Comparison of ENCODE assay signal across 14 cellular contexts in the genomic region with DNA sequence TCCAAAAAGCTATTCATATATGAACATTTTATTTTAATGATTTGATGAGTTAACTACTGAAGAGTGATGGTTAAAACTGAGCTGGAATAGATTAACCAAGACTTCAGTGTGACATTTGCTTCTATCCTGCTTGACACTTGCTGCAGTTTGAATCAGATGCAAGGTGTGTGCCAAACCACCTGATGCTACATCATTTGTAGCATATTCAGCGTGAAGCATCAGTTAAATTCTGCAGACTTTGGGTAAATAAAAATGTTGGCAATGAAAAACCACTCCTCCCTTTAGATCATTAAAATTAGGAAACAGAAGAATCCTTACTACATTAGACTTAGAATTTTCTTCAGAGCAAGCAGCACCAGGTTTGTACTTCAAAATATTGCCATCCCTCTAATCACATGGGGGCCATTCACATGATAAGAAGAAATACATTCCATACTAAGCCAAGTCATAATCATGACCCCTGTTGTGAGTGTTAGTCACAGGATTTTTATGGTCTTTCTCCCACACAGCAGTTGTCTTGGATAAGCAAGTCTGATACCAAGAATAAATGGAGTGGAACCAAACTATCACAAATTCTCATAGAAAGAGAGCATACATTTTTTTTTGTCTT.
DNase-seq lines count a peak whose midpoint lies in the region; ATAC-seq, FAIRE-seq and TF ChIP-seq lines count a peak whose summit lies in the region.
"Had no signal": no experiment of that assay in that cellular context is flagged by ENCODE, and none has a peak within 500 bp of the region (broad histone marks: within the 10 kb centered on the region; RNA-seq: fewer than 3 reads in every experiment).

No MANE protein-coding gene starts in this region.

- H3K27me3 ChIP-seq in K562 (ENCODE audit: control insufficient read depth in 2 of 2, insufficient read depth in 2 of 2, low read length in 2 of 2) = no peaks in the 10 kb centered on the region
- no peaks in the 10 kb centered on the region for H3K27me3 ChIP-seq in stomach
- H3K27me3 ChIP-seq: colonic mucosa, testis had no signal

- WGBS in K562 (ENCODE audit: insufficient coverage, low coverage, missing lambda C conversion rate) = 75% methylated on average over 1 of the region's 1 CpG
- WGBS in stomach, 5 donors = 92 to 96% (median 93%) methylated on average over 1 of the region's 1 CpG

- no peak overlapping the region for H3K9ac ChIP-seq in K562 (ENCODE audit: insufficient read depth in 1 of 2, low read depth in 2 of 2, low read length in 2 of 2)

- no peak for TF ChIP-seq POLR2A in K562 (conservative IDR thresholded peaks at IDR 0.05)
- no peak for TF ChIP-seq POLR2A in stomach (IDR thresholded peaks at IDR 0.05)

- H4K20me1 ChIP-seq in K562 (replicated peaks; ENCODE audit: control insufficient read depth, insufficient read depth, low read length) = no peaks in the 10 kb centered on the region

- peak; percentile 34; the same call in 1 of the 2 replicates for TF ChIP-seq EP300 in Ishikawa (IDR thresholded peaks at IDR 0.05; ENCODE audit: borderline replicate concordance)
- TF ChIP-seq EP300 in K562 (IDR thresholded peaks at IDR 0.05; ENCODE audit: low read length) = no peak
- TF ChIP-seq EP300 in stomach (IDR thresholded peaks at IDR 0.05) = no peak

- no peaks in the 10 kb centered on the region for H3K9me1 ChIP-seq in K562 (ENCODE audit: control insufficient read depth, insufficient read depth, low read length)

- no peaks in the 10 kb centered on the region for H3K79me2 ChIP-seq in K562 (ENCODE audit: control insufficient read depth, insufficient read depth, low read length)

- no peak for ATAC-seq in K562
- ATAC-seq: T-helper 17 cell had no signal

- H3K4me3 ChIP-seq in AG09309 (ENCODE audit: control insufficient read depth, low read depth, low read length) = no peak overlapping the region
- H3K4me3 ChIP-seq in K562 = no peak overlapping the region
- no peak overlapping the region for H3K4me3 ChIP-seq in stomach
- H3K4me3 ChIP-seq: colonic mucosa, testis had no signal

- H2AFZ ChIP-seq in K562 (ENCODE audit: low read depth, low read length) = no peak overlapping the region

- no TSS peak for BruUV-seq in K562 (replicated peaks; lab: Mats Ljungman, UMichigan)

- FAIRE-seq in K562 (lab: Jason Lieb, UNC) = no peak

- H3K9me3 ChIP-seq in K562 (replicated peaks; ENCODE audit: control insufficient read depth, insufficient read depth, low read depth, low read length) = no peaks in the 10 kb centered on the region
- H3K9me3 ChIP-seq in stomach = no peaks in the 10 kb centered on the region
- H3K9me3 ChIP-seq: colonic mucosa, testis had no signal

- TF ChIP-seq RAD21 in Ishikawa (IDR thresholded peaks at IDR 0.05; ENCODE audit: low read depth) (no peak), K562 (CRISPR knock-in tag; conservative IDR thresholded peaks at IDR 0.05 in 1 of 2, IDR thresholded peaks at IDR 0.05 in 1 of 2) (no peak)

- TF ChIP-seq CTCF in AG09309 (IDR thresholded peaks at IDR 0.05; ENCODE audit: control insufficient read depth, insufficient read depth, low read depth, low read length, missing control alignments) (no peak), K562 (IDR thresholded peaks at IDR 0.05 in 2 of 3, conservative IDR thresholded peaks at IDR 0.05 in 1 of 3; ENCODE audit: insufficient read depth in 2 of 3, low read depth in 1 of 3, low read length in 3 of 3) (no peak), stomach (IDR thresholded peaks at IDR 0.05) (no peak)

- H3K4me1 ChIP-seq in K562 (replicated peaks in 1 of 2; ENCODE audit: control insufficient read depth in 2 of 2, insufficient read depth in 2 of 2, low read length in 2 of 2) = no peaks in the 10 kb centered on the region
- no peaks in the 10 kb centered on the region for H3K4me1 ChIP-seq in stomach
- H3K4me1 ChIP-seq: colonic mucosa, testis had no signal

- intact Hi-C loops in K562 (cut with micrococcal nuclease) = no loop called here
- intact Hi-C loops in stomach (cut with DNase I; ENCODE audit: low total_unique reads) = no loop called here

- DNase-seq in AG09309 (ENCODE audit: low read depth) = peak; percentile 25
- peak in 1 of 4 experiments; percentile 16 for DNase-seq in K562 (ENCODE audit: extremely low read depth in 1 of 4, low spot score in 3 of 4)
- peak; percentile 76 for DNase-seq in kidney tubule cell (ENCODE audit: low spot score)
- no peak for DNase-seq in NCI-H2171 (lab: John Stamatoyannopoulos, UW)
- no peak for DNase-seq in 8988T
- DNase-seq in stomach = no peak
- no peak for DNase-seq in OCI-M2 (lab: John Stamatoyannopoulos, UW; ENCODE audit: unreplicated experiment)
- DNase-seq: activated CD4-positive, CD25-positive, alpha-beta regulatory T cell treated with anti-CD3 and anti-CD28 coated beads, Interleukin-2, amount 50 U/mL, for 72 hours; activated naive CD8-positive, alpha-beta T cell treated with anti-CD3 and anti-CD28 coated beads, Interleukin-2, amount 10 ng/mL, durations not matched to agents 7 days and 5 days; colonic mucosa; NCI-H446; T-helper 17 cell; testis had no signal

- CTCF ChIA-PET in K562 (lab: Yijun Ruan, JAX; ENCODE audit: low intra/inter-chr PET ratio) = no interaction called here

- H3K36me3 ChIP-seq in K562 (ENCODE audit: control insufficient read depth, insufficient read depth, low read length) (0 out of 3 replicates have a peak, but pooled peaks cover 3% of the 10 kb centered on the region), stomach (peaks cover 0 to 12% (median 4%) of the 10 kb centered on the region in 4 donors)
- H3K36me3 ChIP-seq: colonic mucosa had no signal

- H3K4me2 ChIP-seq in K562 (ENCODE audit: insufficient read depth, low read length) = no peak overlapping the region

- in situ Hi-C loops in K562 (cut with MboI) = no loop called here

- POLR2A ChIA-PET in K562 (lab: Yijun Ruan, JAX) = interaction anchor here (0.6 kb wide), 1 partner anchor 20 kb away, joined by 3 read pairs; no protein-coding TSS in a partner anchor

- H3K27ac ChIP-seq in K562 (ENCODE audit: extremely low read depth, low read depth, low read length) = no peak overlapping the region
- H3K27ac ChIP-seq in stomach = no peak overlapping the region
- H3K27ac ChIP-seq: colonic mucosa, testis had no signal

TF ChIP-seq in Ishikawa, 13 proteins besides CTCF, POLR2A, EP300 and RAD21 (continues in another document):
- TF ChIP-seq, protein P1, sequence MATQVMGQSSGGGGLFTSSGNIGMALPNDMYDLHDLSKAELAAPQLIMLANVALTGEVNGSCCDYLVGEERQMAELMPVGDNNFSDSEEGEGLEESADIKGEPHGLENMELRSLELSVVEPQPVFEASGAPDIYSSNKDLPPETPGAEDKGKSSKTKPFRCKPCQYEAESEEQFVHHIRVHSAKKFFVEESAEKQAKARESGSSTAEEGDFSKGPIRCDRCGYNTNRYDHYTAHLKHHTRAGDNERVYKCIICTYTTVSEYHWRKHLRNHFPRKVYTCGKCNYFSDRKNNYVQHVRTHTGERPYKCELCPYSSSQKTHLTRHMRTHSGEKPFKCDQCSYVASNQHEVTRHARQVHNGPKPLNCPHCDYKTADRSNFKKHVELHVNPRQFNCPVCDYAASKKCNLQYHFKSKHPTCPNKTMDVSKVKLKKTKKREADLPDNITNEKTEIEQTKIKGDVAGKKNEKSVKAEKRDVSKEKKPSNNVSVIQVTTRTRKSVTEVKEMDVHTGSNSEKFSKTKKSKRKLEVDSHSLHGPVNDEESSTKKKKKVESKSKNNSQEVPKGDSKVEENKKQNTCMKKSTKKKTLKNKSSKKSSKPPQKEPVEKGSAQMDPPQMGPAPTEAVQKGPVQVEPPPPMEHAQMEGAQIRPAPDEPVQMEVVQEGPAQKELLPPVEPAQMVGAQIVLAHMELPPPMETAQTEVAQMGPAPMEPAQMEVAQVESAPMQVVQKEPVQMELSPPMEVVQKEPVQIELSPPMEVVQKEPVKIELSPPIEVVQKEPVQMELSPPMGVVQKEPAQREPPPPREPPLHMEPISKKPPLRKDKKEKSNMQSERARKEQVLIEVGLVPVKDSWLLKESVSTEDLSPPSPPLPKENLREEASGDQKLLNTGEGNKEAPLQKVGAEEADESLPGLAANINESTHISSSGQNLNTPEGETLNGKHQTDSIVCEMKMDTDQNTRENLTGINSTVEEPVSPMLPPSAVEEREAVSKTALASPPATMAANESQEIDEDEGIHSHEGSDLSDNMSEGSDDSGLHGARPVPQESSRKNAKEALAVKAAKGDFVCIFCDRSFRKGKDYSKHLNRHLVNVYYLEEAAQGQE (IDR thresholded peaks at IDR 0.05; ENCODE audit: low read depth) = no peak

TF ChIP-seq in K562, 482 proteins besides CTCF, POLR2A, EP300 and RAD21 (continues in another document):
- TF ChIP-seq ELF2 (CRISPR knock-in tag; IDR thresholded peaks at IDR 0.05) (no peak), SNRNP70 (optimal IDR thresholded peaks at IDR 0.05; ENCODE audit: low read depth, low read length) (no peak), ESRRB (CRISPR knock-in tag; IDR thresholded peaks at IDR 0.05; ENCODE audit: borderline replicate concordance) (no peak), GTF2F1 (IDR thresholded peaks at IDR 0.05; ENCODE audit: low read depth, low read length) (no peak), NCOA2 (IDR thresholded peaks at IDR 0.05; ENCODE audit: partially characterized antibody in 2 of 2) (no peak), CBFA2T3 (IDR thresholded peaks at IDR 0.05) (peak; percentile 68), ZNF696 (CRISPR knock-in tag; conservative IDR thresholded peaks at IDR 0.05) (no peak), SMAD2 (IDR thresholded peaks at IDR 0.05; ENCODE audit: low read depth, low read length) (no peak), CBX3 (IDR thresholded peaks at IDR 0.05; ENCODE audit: borderline replicate concordance in 1 of 2, low read length in 2 of 2) (no peak), PHB (CRISPR knock-in tag; IDR thresholded peaks at IDR 0.05) (no peak), PYGO2 (tag; IDR thresholded peaks at IDR 0.05) (no peak)
- TF ChIP-seq, protein P2, sequence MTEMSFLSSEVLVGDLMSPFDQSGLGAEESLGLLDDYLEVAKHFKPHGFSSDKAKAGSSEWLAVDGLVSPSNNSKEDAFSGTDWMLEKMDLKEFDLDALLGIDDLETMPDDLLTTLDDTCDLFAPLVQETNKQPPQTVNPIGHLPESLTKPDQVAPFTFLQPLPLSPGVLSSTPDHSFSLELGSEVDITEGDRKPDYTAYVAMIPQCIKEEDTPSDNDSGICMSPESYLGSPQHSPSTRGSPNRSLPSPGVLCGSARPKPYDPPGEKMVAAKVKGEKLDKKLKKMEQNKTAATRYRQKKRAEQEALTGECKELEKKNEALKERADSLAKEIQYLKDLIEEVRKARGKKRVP (CRISPR knock-in tag; IDR thresholded peaks at IDR 0.05) = no peak

Comparison
In these comparisons a context has a peak if more than half of its experiments do, and no peak if none do; other contexts are left out.
1. DNase-seq: peak in AG09309 (single experiment) and kidney tubule cell (single experiment); none in NCI-H2171 (single experiment), 8988T (single experiment), stomach (single experiment) and OCI-M2 (single experiment).